ENCODE assay signal across 14 cellular contexts in genomic region chr6:108097882-108098281, GRCh38. TPM values are rescaled to one million over a fixed set of nuclear protein-coding genes. Genes with fewer than 3 reads are reported as not detected.
DNase-seq lines count a peak whose midpoint lies in the region; ATAC-seq and TF ChIP-seq lines count a peak whose summit lies in the region.
"Had no signal": no experiment of that assay in that cellular context is flagged by ENCODE, and none has a peak within 500 bp of the region (broad histone marks: within the 10 kb centered on the region; RNA-seq: fewer than 3 reads in every experiment).

No MANE protein-coding gene starts in this region.

- H3K9me3 Mint-ChIP-seq in HFFc6 (no peaks in the 10 kb centered on the region), chondrocyte (ENCODE audit: low read depth) (no peaks in the 10 kb centered on the region)

- DNase-seq in DMS 273 (lab: John Stamatoyannopoulos, UW; ENCODE audit: unreplicated experiment) (peak; percentile 22), DMS 273 treated with DMSO at 0.1 percent for 48 hours (lab: John Stamatoyannopoulos, UW) (no peak), HFFc6 (peak; percentile 26), amniotic epithelial cell (ENCODE audit: low read depth) (peak; percentile 21), fibroblast of villous mesenchyme (ENCODE audit: low read depth) (peak; percentile 42), coronary artery (ENCODE audit: low spot score) (no peak), chondrocyte (ENCODE audit: low spot score) (no peak)
- DNase-seq: CD8-positive, alpha-beta memory T cell; DMS79; GDM1 had no signal

- ATAC-seq in GM18858 (IDR thresholded peaks at IDR 0.05; ENCODE audit: unreplicated experiment) = no peak
- ATAC-seq: HepG2 had no signal

- H3K36me3 Mint-ChIP-seq in HFFc6 (ENCODE audit: low read depth) (no peaks in the 10 kb centered on the region), chondrocyte (ENCODE audit: low read depth) (no peaks in the 10 kb centered on the region)
- H3K36me3 Mint-ChIP-seq: CD8-positive, alpha-beta memory T cell had no signal

- H3K27ac ChIP-seq in coronary artery = no peak overlapping the region
- H3K27ac ChIP-seq: 22Rv1, BLaER1 had no signal

- H3K27me3 Mint-ChIP-seq in HFFc6 (ENCODE audit: insufficient read depth) (peaks cover 17% of the 10 kb centered on the region), chondrocyte (ENCODE audit: low read depth) (peaks cover 12% of the 10 kb centered on the region)

- no peak overlapping the region for H3K27ac Mint-ChIP-seq in HFFc6
- H3K27ac Mint-ChIP-seq in chondrocyte (ENCODE audit: unreplicated experiment) = no peak overlapping the region
- H3K27ac Mint-ChIP-seq: CD8-positive, alpha-beta memory T cell had no signal

- H3K4me3 ChIP-seq in fibroblast of villous mesenchyme (ENCODE audit: low read depth, low read length) (no peak overlapping the region), coronary artery (no peak overlapping the region)
- H3K4me3 ChIP-seq: BLaER1 had no signal

- TF ChIP-seq CTCF in HFFc6 (IDR thresholded peaks at IDR 0.05) = no peak
- no peak for TF ChIP-seq CTCF in fibroblast of villous mesenchyme (IDR thresholded peaks at IDR 0.05; ENCODE audit: insufficient read depth, low read depth, low read length)
- TF ChIP-seq CTCF in coronary artery (IDR thresholded peaks at IDR 0.05) = no peak
- TF ChIP-seq CTCF in chondrocyte (IDR thresholded peaks at IDR 0.05) = no peak

- no peak overlapping the region for H3K4me3 Mint-ChIP-seq in HFFc6
- no peak overlapping the region for H3K4me3 Mint-ChIP-seq in chondrocyte (ENCODE audit: unreplicated experiment)
- H3K4me3 Mint-ChIP-seq: CD8-positive, alpha-beta memory T cell had no signal

- no peaks in the 10 kb centered on the region for H3K4me1 Mint-ChIP-seq in HFFc6 (ENCODE audit: low read depth)
- H3K4me1 Mint-ChIP-seq in chondrocyte (ENCODE audit: low read depth) = no peaks in the 10 kb centered on the region
- H3K4me1 Mint-ChIP-seq: CD8-positive, alpha-beta memory T cell had no signal

RNA-seq across cellular contexts. Expression of gene OSTM1, which starts 23.3 kb away (rescaled TPM):
- 10 to 100 TPM; 42.8 to 52.6 (median 48.7) TPM for total RNA-seq in HFFc6 (2021; fragmentation: NEBNext Ultra II Directional; extraction: Animal tissue kit (Norgen Biotek cat#: 25700))
- total RNA-seq in fibroblast of villous mesenchyme = 32.5 and 43.2 TPM in 2 replicates
- total RNA-seq in chondrocyte = 76.8 to 90.4 TPM (median 89.0 TPM) in 3 replicates

Comparison
In these comparisons a context has a peak if more than half of its experiments do, and no peak if none do; other contexts are left out.
1. DNase-seq: peak in DMS 273 (single experiment), HFFc6 (single experiment), amniotic epithelial cell (single experiment) and fibroblast of villous mesenchyme (single experiment); none in DMS 273 treated with DMSO at 0.1 percent for 48 hours (single experiment), coronary artery (single experiment) and chondrocyte (single experiment).